Comparison of ENCODE assay signal across 16 cellular contexts in genomic region chr12:21528953-21529352, GRCh38. TPM values are rescaled to one million over a fixed set of nuclear protein-coding genes. Genes with fewer than 3 reads are reported as not detected.
A peak's percentile ranks its signal among the peaks of the same experiment; 100 is the strongest.
DNase-seq lines count a peak whose midpoint lies in the region; ATAC-seq and TF ChIP-seq lines count a peak whose summit lies in the region.
"Had no signal": no experiment of that assay in that cellular context is flagged by ENCODE, and none has a peak within 500 bp of the region (broad histone marks: within the 10 kb centered on the region; RNA-seq: fewer than 3 reads in every experiment).

No MANE protein-coding gene starts in this region.

- H3K4me3 ChIP-seq in choroid plexus epithelial cell (ENCODE audit: low read depth, low read length) (no peak overlapping the region), lower lobe of right lung (no peak overlapping the region)
- H3K4me3 ChIP-seq: BLaER1 treated with 17β-estradiol and CSF1 and Interleukin-3, amounts not matched to agents 10 nM and 100 nM; lung had no signal

- H3K9me3 ChIP-seq in lower lobe of right lung, result no peaks in the 10 kb centered on the region

- no peak for TF ChIP-seq RAD21 in Ishikawa (IDR thresholded peaks at IDR 0.05; ENCODE audit: low read depth)

- peaks cover 12% of the 10 kb centered on the region for H3K27me3 ChIP-seq in lower lobe of right lung (ENCODE audit: low read depth)

- H3K9me3 Mint-ChIP-seq in activated CD4-positive, alpha-beta T cell treated with anti-CD3 and anti-CD28 coated beads for 36 hours (ENCODE audit: low read depth), result peaks cover 8% of the 10 kb centered on the region
- H3K9me3 Mint-ChIP-seq: stimulated activated effector memory CD8-positive, alpha-beta T cell treated with anti-CD3 and anti-CD28 coated beads, Interleukin-12 subunit alpha, Interleukin-12 subunit beta, amount 100 ng/mL, for 72 hours had no signal

- H3K4me1 Mint-ChIP-seq in activated CD4-positive, alpha-beta T cell treated with anti-CD3 and anti-CD28 coated beads for 36 hours, result peaks cover 6% of the 10 kb centered on the region

- no peaks in the 10 kb centered on the region for H3K36me3 ChIP-seq in lower lobe of right lung
- H3K36me3 ChIP-seq: BLaER1 treated with 17β-estradiol and CSF1 and Interleukin-3, amounts not matched to agents 10 nM and 100 nM had no signal

- POLR2A ChIA-PET in activated CD4-positive, alpha-beta T cell treated with anti-CD3 and anti-CD28 coated beads for 36 hours (lab: Charles Lee), result no interaction called here

- in situ Hi-C loops in ACHN (cut with HindIII; ENCODE audit: low pct_ligation_motif_present, low pct_unique_long_range_greater_than_20kb, low sequenced_read_pairs), result no loop called here

- no peaks in the 10 kb centered on the region for H3K36me3 Mint-ChIP-seq in activated CD4-positive, alpha-beta T cell treated with anti-CD3 and anti-CD28 coated beads for 36 hours (ENCODE audit: low read depth)
- H3K36me3 Mint-ChIP-seq: stimulated activated effector memory CD8-positive, alpha-beta T cell treated with anti-CD3 and anti-CD28 coated beads, Interleukin-12 subunit alpha, Interleukin-12 subunit beta, amount 100 ng/mL, for 72 hours had no signal

- H3K27me3 Mint-ChIP-seq in activated CD4-positive, alpha-beta T cell treated with anti-CD3 and anti-CD28 coated beads for 36 hours, result peaks cover 35% of the 10 kb centered on the region

- TF ChIP-seq CTCF in choroid plexus epithelial cell (conservative IDR thresholded peaks at IDR 0.05; ENCODE audit: low read depth, low read length), result no peak
- TF ChIP-seq CTCF in lower lobe of right lung (IDR thresholded peaks at IDR 0.05), result no peak

- TF ChIP-seq EP300 in Ishikawa (IDR thresholded peaks at IDR 0.05; ENCODE audit: borderline replicate concordance), result 0 out of 2 replicates have a peak, but pooled peaks have one; percentile 31

- H3K27ac ChIP-seq in lower lobe of right lung, result no peak overlapping the region
- H3K27ac ChIP-seq: BLaER1 treated with 17β-estradiol and CSF1 and Interleukin-3, amounts not matched to agents 10 nM and 100 nM had no signal

- intact Hi-C loops in lower lobe of right lung (cut with DNase I), result no loop called here
- intact Hi-C loops in activated CD4-positive, alpha-beta T cell treated with anti-CD3 and anti-CD28 coated beads for 36 hours (cut with DNase I, micrococcal nuclease), result no loop called here

- CTCF ChIA-PET in activated CD4-positive, alpha-beta T cell treated with anti-CD3 and anti-CD28 coated beads for 36 hours (lab: Charles Lee), result no interaction called here

- no peaks in the 10 kb centered on the region for H3K4me1 ChIP-seq in lower lobe of right lung

- peak; percentile 92 for DNase-seq in ACHN
- DNase-seq in choroid plexus epithelial cell (ENCODE audit: low read depth), result peak; percentile 75
- no peak for DNase-seq in lower lobe of right lung
- DNase-seq in activated CD4-positive, alpha-beta T cell treated with anti-CD3 and anti-CD28 coated beads for 36 hours, result no peak
- DNase-seq in NCI-H748 treated with DMSO at 0.1 percent for 48 hours (lab: John Stamatoyannopoulos, UW), result no peak
- DNase-seq: GF-D8; H7; NCI-H1417; occipital lobe; stimulated activated CD4-positive, alpha-beta T cell treated with anti-CD3 and anti-CD28 coated beads, Interleukin-2, amount 100 ng/mL, for 24 hours had no signal

- no peak overlapping the region for H3K27ac Mint-ChIP-seq in activated CD4-positive, alpha-beta T cell treated with anti-CD3 and anti-CD28 coated beads for 36 hours
- H3K27ac Mint-ChIP-seq: stimulated activated effector memory CD8-positive, alpha-beta T cell treated with anti-CD3 and anti-CD28 coated beads, Interleukin-12 subunit alpha, Interleukin-12 subunit beta, amount 100 ng/mL, for 72 hours had no signal

- peak; percentile 63 to 74 for ATAC-seq in lower lobe of right lung
- ATAC-seq in GM19035 (IDR thresholded peaks at IDR 0.05; ENCODE audit: unreplicated experiment), result no peak
- no peak for ATAC-seq in activated CD4-positive, alpha-beta T cell treated with anti-CD3 and anti-CD28 coated beads for 36 hours
- no peak for ATAC-seq in GM18519 (IDR thresholded peaks at IDR 0.05; ENCODE audit: low FRiP score, unreplicated experiment)
- ATAC-seq: stimulated activated effector memory CD8-positive, alpha-beta T cell treated with anti-CD3 and anti-CD28 coated beads, Interleukin-12 subunit alpha, Interleukin-12 subunit beta, amount 100 ng/mL, for 72 hours had no signal

- no peak overlapping the region for H3K4me3 Mint-ChIP-seq in activated CD4-positive, alpha-beta T cell treated with anti-CD3 and anti-CD28 coated beads for 36 hours

TF ChIP-seq in Ishikawa, 13 proteins besides CTCF, POLR2A, EP300 and RAD21:
- TF ChIP-seq TCF12 (IDR thresholded peaks at IDR 0.05; ENCODE audit: low read depth) (no peak), CEBPB (IDR thresholded peaks at IDR 0.05) (no peak), REST (IDR thresholded peaks at IDR 0.05; ENCODE audit: low read depth) (no peak), YY1 (IDR thresholded peaks at IDR 0.05; ENCODE audit: low read depth) (no peak), EGR1 (IDR thresholded peaks at IDR 0.05) (no peak), NFIC (IDR thresholded peaks at IDR 0.05) (peak; percentile 92), FOXM1 (IDR thresholded peaks at IDR 0.05; ENCODE audit: borderline replicate concordance, low read depth) (0 out of 2 replicates have a peak, but pooled peaks have one; percentile 28), TEAD4 (IDR thresholded peaks at IDR 0.05) (peak; percentile 66)

RNA-seq across cellular contexts. Expression of gene SPX, which starts 2.9 kb away (rescaled TPM):
- 0.59 TPM for total RNA-seq in lower lobe of right lung
- under 1 TPM; 0.16 to 0.61 TPM for total RNA-seq in activated CD4-positive, alpha-beta T cell treated with anti-CD3 and anti-CD28 coated beads for 36 hours
- total RNA-seq: H7 had no signal

RNA-seq across cellular contexts. Expression of gene GOLT1B, which starts 27.4 kb away (rescaled TPM):
- 26.5 TPM for total RNA-seq in lower lobe of right lung
- 10 to 100 TPM; 25.6 to 31.2 TPM for total RNA-seq in activated CD4-positive, alpha-beta T cell treated with anti-CD3 and anti-CD28 coated beads for 36 hours

RNA-seq across cellular contexts. Expression of gene RECQL, which starts 27.5 kb away (rescaled TPM):
- total RNA-seq in lower lobe of right lung, result 30.0 TPM
- total RNA-seq in activated CD4-positive, alpha-beta T cell treated with anti-CD3 and anti-CD28 coated beads for 36 hours, result 10 to 100 TPM; 64.4 to 92.8 TPM

Comparison
In these comparisons a context has a peak if more than half of its experiments do, and no peak if none do; other contexts are left out.
1. DNase-seq: peak in ACHN (single experiment) and choroid plexus epithelial cell (single experiment); none in lower lobe of right lung (single experiment), activated CD4-positive, alpha-beta T cell treated with anti-CD3 and anti-CD28 coated beads for 36 hours (single experiment) and NCI-H748 treated with DMSO at 0.1 percent for 48 hours (single experiment).
2. ATAC-seq: peak in lower lobe of right lung (2 of 2); none in GM19035 (single experiment), activated CD4-positive, alpha-beta T cell treated with anti-CD3 and anti-CD28 coated beads for 36 hours (single experiment) and GM18519 (single experiment).